ENCODE assay signal across 1 cellular context in genomic region chr9:137187386-137187785, GRCh38.
TF ChIP-seq lines count a peak whose summit lies in the region.

No MANE protein-coding gene starts in this region.

TF ChIP-seq in WTC11, 78 proteins besides CTCF, POLR2A, EP300 and RAD21 (continued from another document):
- TF ChIP-seq ARID4B (CRISPR knock-in tag; IDR thresholded peaks at IDR 0.05; ENCODE audit: borderline replicate concordance) (no peak), RORB (CRISPR knock-in tag; IDR thresholded peaks at IDR 0.05) (no peak), PRDM15 (CRISPR knock-in tag; IDR thresholded peaks at IDR 0.05) (no peak), IRF1 (CRISPR knock-in tag; IDR thresholded peaks at IDR 0.05) (no peak), HMGXB4 (CRISPR knock-in tag; IDR thresholded peaks at IDR 0.05) (no peak), ATF3 (CRISPR knock-in tag; conservative IDR thresholded peaks at IDR 0.05) (no peak), GTF2I (CRISPR knock-in tag; conservative IDR thresholded peaks at IDR 0.05) (no peak)
